Comparison of ENCODE assay signal across 20 cellular contexts in the genomic region with DNA sequence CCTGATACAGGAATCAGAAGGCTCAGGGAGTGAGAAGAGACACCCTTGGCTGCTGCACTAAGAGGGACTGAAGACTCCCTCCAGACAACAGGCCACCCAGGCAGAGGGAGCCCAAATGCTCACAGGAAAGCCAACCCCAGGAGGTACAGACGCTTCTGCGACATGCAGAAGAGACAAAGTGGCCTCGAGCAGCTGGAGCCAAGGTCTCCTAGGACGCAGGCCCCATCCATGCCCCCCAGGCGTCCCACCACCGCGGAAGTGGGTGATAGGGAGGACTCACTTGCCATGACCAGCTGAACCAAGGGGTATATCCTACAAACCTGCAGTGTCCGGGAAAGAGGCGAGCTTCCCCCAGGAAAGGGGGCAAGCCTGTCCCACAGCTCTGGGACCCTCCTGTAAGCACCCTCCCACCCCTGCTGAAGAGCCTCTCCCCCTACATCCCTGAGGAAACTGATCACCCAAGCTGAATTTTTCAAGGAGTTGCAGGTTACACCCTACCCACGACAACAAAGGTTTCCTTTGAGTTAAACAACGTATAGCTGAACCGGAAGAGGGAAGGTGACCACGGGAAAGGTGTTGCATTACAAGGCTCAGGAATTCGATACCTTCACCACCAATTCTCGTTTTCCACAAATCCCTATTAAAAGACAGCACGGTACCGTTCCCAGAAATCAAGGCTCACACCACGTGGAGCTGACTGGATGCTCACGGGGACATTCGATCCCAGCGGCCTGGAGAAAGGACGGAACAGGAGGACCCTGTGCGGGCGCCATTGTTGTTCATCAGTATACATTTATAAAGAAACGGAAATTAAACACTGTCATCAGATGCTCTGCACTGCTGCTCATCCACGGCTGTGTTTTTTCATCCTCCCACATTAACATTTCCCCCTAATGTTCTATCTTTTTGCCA. TPM values are rescaled to one million over a fixed set of nuclear protein-coding genes. Genes with fewer than 3 reads are reported as not detected.
A peak's percentile ranks its signal among the peaks of the same experiment; 100 is the strongest.
DNase-seq lines count a peak whose midpoint lies in the region; ATAC-seq and TF ChIP-seq lines count a peak whose summit lies in the region.
"Had no signal": no experiment of that assay in that cellular context is flagged by ENCODE, and none has a peak within 500 bp of the region (broad histone marks: within the 10 kb centered on the region; RNA-seq: fewer than 3 reads in every experiment).

No MANE protein-coding gene starts in this region.

- no peak overlapping the region for H3K4me3 Mint-ChIP-seq in type B pancreatic cell
- H3K4me3 Mint-ChIP-seq: activated naive CD8-positive, alpha-beta T cell treated with anti-CD3 and anti-CD28 coated beads, Interleukin-2, amount 10 ng/mL, durations not matched to agents 7 days and 5 days; activated T-helper 1 cell treated with anti-CD3 and anti-CD28 coated beads, Interleukin-12 subunit alpha, Interleukin-12 subunit beta, Interleukin-2, Interleukin-4 antibody, amounts not matched to agents 30 ng/mL and 10 ng/mL and 1 ng/mL, durations not matched to agents 14 hours and 24 hours and 36 hours; CD4-positive, alpha-beta T cell; naive thymus-derived CD4-positive, alpha-beta T cell; stimulated activated effector memory CD8-positive, alpha-beta T cell treated with anti-CD3 and anti-CD28 coated beads, Interleukin-12 subunit alpha, Interleukin-12 subunit beta, amount 100 ng/mL, for 72 hours had no signal

- no peak overlapping the region for H3K9ac ChIP-seq in MM.1S (ENCODE audit: low read length)

- H3K9me3 ChIP-seq in body of pancreas (no peaks in the 10 kb centered on the region), MM.1S (replicated peaks; ENCODE audit: insufficient read depth, low read length) (no peaks in the 10 kb centered on the region)
- H3K9me3 ChIP-seq: esophagus muscularis mucosa had no signal

- no peaks in the 10 kb centered on the region for H3K27me3 Mint-ChIP-seq in type B pancreatic cell
- H3K27me3 Mint-ChIP-seq: activated naive CD8-positive, alpha-beta T cell treated with anti-CD3 and anti-CD28 coated beads, Interleukin-2, amount 10 ng/mL, durations not matched to agents 7 days and 5 days; CD4-positive, alpha-beta T cell had no signal

- H3K4me1 Mint-ChIP-seq in type B pancreatic cell (ENCODE audit: unreplicated experiment): peaks cover 41% of the 10 kb centered on the region
- H3K4me1 Mint-ChIP-seq: activated naive CD8-positive, alpha-beta T cell treated with anti-CD3 and anti-CD28 coated beads, Interleukin-2, amount 10 ng/mL, durations not matched to agents 7 days and 5 days; stimulated activated effector memory CD8-positive, alpha-beta T cell treated with anti-CD3 and anti-CD28 coated beads, Interleukin-12 subunit alpha, Interleukin-12 subunit beta, amount 100 ng/mL, for 72 hours had no signal

- no peaks in the 10 kb centered on the region for H3K27me3 ChIP-seq in body of pancreas
- peaks cover 70% of the 10 kb centered on the region for H3K27me3 ChIP-seq in MM.1S (replicated peaks; ENCODE audit: insufficient read depth, low read length)
- H3K27me3 ChIP-seq: cardiac muscle cell, esophagus muscularis mucosa had no signal

- 84 to 87% methylated on average over 21 to 26 of the region's 26 CpGs for WGBS in body of pancreas, 2 donors

- TF ChIP-seq CTCF in body of pancreas (IDR thresholded peaks at IDR 0.05) (no peak), type B pancreatic cell (conservative IDR thresholded peaks at IDR 0.05) (no peak), MM.1S (IDR thresholded peaks at IDR 0.05; ENCODE audit: low read length) (no peak)

- H2AFZ ChIP-seq in MM.1S (ENCODE audit: low read length): no peak overlapping the region

- H3K36me3 ChIP-seq in body of pancreas (replicated peaks in 1 of 2; ENCODE audit: insufficient read depth in 1 of 2, low read depth in 2 of 2) (no peaks in the 10 kb centered on the region), MM.1S (replicated peaks; ENCODE audit: insufficient read depth, low read length) (no peaks in the 10 kb centered on the region)

- H3F3A ChIP-seq in MM.1S (ENCODE audit: insufficient read depth, low read length): no peaks in the 10 kb centered on the region

- no peak for ATAC-seq in body of pancreas
- no peak for ATAC-seq in GM18520 (IDR thresholded peaks at IDR 0.05; ENCODE audit: unreplicated experiment)
- ATAC-seq: naive thymus-derived CD4-positive, alpha-beta T cell; SK-N-SH treated with all-trans-retinoic acid at 6 μM for 48 hours; stimulated activated effector memory CD8-positive, alpha-beta T cell treated with anti-CD3 and anti-CD28 coated beads, Interleukin-12 subunit alpha, Interleukin-12 subunit beta, amount 100 ng/mL, for 72 hours had no signal

- peak overlapping the region; percentile 72 for H3K27ac Mint-ChIP-seq in type B pancreatic cell
- H3K27ac Mint-ChIP-seq: activated naive CD8-positive, alpha-beta T cell treated with anti-CD3 and anti-CD28 coated beads, Interleukin-2, amount 10 ng/mL, durations not matched to agents 7 days and 5 days; activated T-helper 1 cell treated with anti-CD3 and anti-CD28 coated beads, Interleukin-12 subunit alpha, Interleukin-12 subunit beta, Interleukin-2, Interleukin-4 antibody, amounts not matched to agents 30 ng/mL and 10 ng/mL and 1 ng/mL, durations not matched to agents 14 hours and 24 hours and 36 hours; CD4-positive, alpha-beta T cell; naive thymus-derived CD4-positive, alpha-beta T cell; stimulated activated effector memory CD8-positive, alpha-beta T cell treated with anti-CD3 and anti-CD28 coated beads, Interleukin-12 subunit alpha, Interleukin-12 subunit beta, amount 100 ng/mL, for 72 hours had no signal

- no peaks in the 10 kb centered on the region for H3K9me2 ChIP-seq in MM.1S (replicated peaks; ENCODE audit: insufficient read depth, low read length)

- peak overlapping the region in 3 of 4 donors; percentile 28 to 58 (median 47) for H3K27ac ChIP-seq in body of pancreas
- H3K27ac ChIP-seq in MM.1S (ENCODE audit: low read length): no peak overlapping the region
- H3K27ac ChIP-seq: esophagus muscularis mucosa had no signal

- H3K36me3 Mint-ChIP-seq in type B pancreatic cell: peaks cover 40% of the 10 kb centered on the region
- H3K36me3 Mint-ChIP-seq: activated naive CD8-positive, alpha-beta T cell treated with anti-CD3 and anti-CD28 coated beads, Interleukin-2, amount 10 ng/mL, durations not matched to agents 7 days and 5 days; stimulated activated effector memory CD8-positive, alpha-beta T cell treated with anti-CD3 and anti-CD28 coated beads, Interleukin-12 subunit alpha, Interleukin-12 subunit beta, amount 100 ng/mL, for 72 hours had no signal

- no peak overlapping the region for H3K4me3 ChIP-seq in body of pancreas
- no peak overlapping the region for H3K4me3 ChIP-seq in MM.1S (ENCODE audit: low read length)
- H3K4me3 ChIP-seq: cardiac muscle cell, esophagus muscularis mucosa, lung had no signal

- H4K20me1 ChIP-seq in MM.1S (ENCODE audit: insufficient read depth, low read length): no peaks in the 10 kb centered on the region

- H3K4me1 ChIP-seq in body of pancreas: peaks cover 48% of the 10 kb centered on the region
- no peaks in the 10 kb centered on the region for H3K4me1 ChIP-seq in MM.1S (ENCODE audit: low read length)

- no peak overlapping the region for H3K4me2 ChIP-seq in MM.1S (ENCODE audit: low read depth, low read length)

- no peaks in the 10 kb centered on the region for H3K9me3 Mint-ChIP-seq in type B pancreatic cell
- H3K9me3 Mint-ChIP-seq: activated naive CD8-positive, alpha-beta T cell treated with anti-CD3 and anti-CD28 coated beads, Interleukin-2, amount 10 ng/mL, durations not matched to agents 7 days and 5 days; stimulated activated effector memory CD8-positive, alpha-beta T cell treated with anti-CD3 and anti-CD28 coated beads, Interleukin-12 subunit alpha, Interleukin-12 subunit beta, amount 100 ng/mL, for 72 hours had no signal

- peak; percentile 58 for DNase-seq in activated effector memory CD4-positive, alpha-beta T cell treated with anti-CD3 and anti-CD28 coated beads, Interleukin-2, amount 50 U/mL, for 16 hours
- no peak for DNase-seq in activated effector memory CD4-positive, alpha-beta T cell treated with Interleukin-2 at 50 U/mL for 16 hours
- DNase-seq in body of pancreas (peak in 2 of 4 donors; percentile 4 to 10), mesenteric fat pad (ENCODE audit: low spot score) (peak; percentile 72), type B pancreatic cell (ENCODE audit: extremely low spot score, unreplicated experiment) (no peak), MM.1S (no peak), NCI-H2196 (lab: John Stamatoyannopoulos, UW; ENCODE audit: unreplicated experiment) (no peak)
- DNase-seq: activated CD4-positive, alpha-beta T cell treated with anti-CD3 and anti-CD28 coated beads for 1 hour; activated naive CD8-positive, alpha-beta T cell treated with anti-CD3 and anti-CD28 coated beads, Interleukin-2, amount 10 ng/mL, durations not matched to agents 7 days and 5 days; CD4-positive, alpha-beta T cell; IMR-90; naive thymus-derived CD4-positive, alpha-beta T cell; NCI-H1930 had no signal

- intact Hi-C loops in body of pancreas (cut with DNase I): no loop called here

- H3K79me2 ChIP-seq in MM.1S (ENCODE audit: low read length): no peaks in the 10 kb centered on the region

- no peak for TF ChIP-seq POLR2A in body of pancreas (IDR thresholded peaks at IDR 0.05)

RNA-seq across cellular contexts. Expression of gene CTBP2, which starts 56.6 kb away (rescaled TPM):
- total RNA-seq in body of pancreas: 10 to 100 TPM; 32.0 to 49.0 TPM
- 56.5 TPM for total RNA-seq in mesenteric fat pad
- 101 and 113 TPM in 2 replicates for total RNA-seq in type B pancreatic cell (ENCODE audit: low replicate concordance)

Comparison
In these comparisons a context has a peak if more than half of its experiments do, and no peak if none do; other contexts are left out.
1. DNase-seq: peak in activated effector memory CD4-positive, alpha-beta T cell treated with anti-CD3 and anti-CD28 coated beads, Interleukin-2, amount 50 U/mL, for 16 hours (single experiment) and mesenteric fat pad (single experiment); none in activated effector memory CD4-positive, alpha-beta T cell treated with Interleukin-2 at 50 U/mL for 16 hours (single experiment), type B pancreatic cell (single experiment), MM.1S (single experiment) and NCI-H2196 (single experiment).